ENCODE assay signal across 1 cellular context in genomic region chr9:134162212-134162775, GRCh38.
TF ChIP-seq lines count a peak whose summit lies in the region.

No MANE protein-coding gene starts in this region.

TF ChIP-seq in H1, 55 proteins besides CTCF, POLR2A, EP300 and RAD21:
- TF ChIP-seq CHD7 (IDR thresholded peaks at IDR 0.05; ENCODE audit: insufficient replicate concordance, low read length) (no peak), KDM1A (IDR thresholded peaks at IDR 0.05; ENCODE audit: borderline replicate concordance, low read length) (no peak), CHD2 (IDR thresholded peaks at IDR 0.05; ENCODE audit: low read length) (no peak), CEBPB (IDR thresholded peaks at IDR 0.05; ENCODE audit: low read depth, low read length) (no peak), NRF1 (IDR thresholded peaks at IDR 0.05; ENCODE audit: low read depth, low read length) (no peak), CBX8 (IDR thresholded peaks at IDR 0.05; ENCODE audit: borderline replicate concordance, low read depth, low read length) (no peak), GTF2F1 (IDR thresholded peaks at IDR 0.05; ENCODE audit: borderline replicate concordance, low read depth, low read length) (no peak), SIX5 (IDR thresholded peaks at IDR 0.05; ENCODE audit: low read depth, low read length) (no peak)
